ENCODE assay signal across 8 cellular contexts in the genomic region with DNA sequence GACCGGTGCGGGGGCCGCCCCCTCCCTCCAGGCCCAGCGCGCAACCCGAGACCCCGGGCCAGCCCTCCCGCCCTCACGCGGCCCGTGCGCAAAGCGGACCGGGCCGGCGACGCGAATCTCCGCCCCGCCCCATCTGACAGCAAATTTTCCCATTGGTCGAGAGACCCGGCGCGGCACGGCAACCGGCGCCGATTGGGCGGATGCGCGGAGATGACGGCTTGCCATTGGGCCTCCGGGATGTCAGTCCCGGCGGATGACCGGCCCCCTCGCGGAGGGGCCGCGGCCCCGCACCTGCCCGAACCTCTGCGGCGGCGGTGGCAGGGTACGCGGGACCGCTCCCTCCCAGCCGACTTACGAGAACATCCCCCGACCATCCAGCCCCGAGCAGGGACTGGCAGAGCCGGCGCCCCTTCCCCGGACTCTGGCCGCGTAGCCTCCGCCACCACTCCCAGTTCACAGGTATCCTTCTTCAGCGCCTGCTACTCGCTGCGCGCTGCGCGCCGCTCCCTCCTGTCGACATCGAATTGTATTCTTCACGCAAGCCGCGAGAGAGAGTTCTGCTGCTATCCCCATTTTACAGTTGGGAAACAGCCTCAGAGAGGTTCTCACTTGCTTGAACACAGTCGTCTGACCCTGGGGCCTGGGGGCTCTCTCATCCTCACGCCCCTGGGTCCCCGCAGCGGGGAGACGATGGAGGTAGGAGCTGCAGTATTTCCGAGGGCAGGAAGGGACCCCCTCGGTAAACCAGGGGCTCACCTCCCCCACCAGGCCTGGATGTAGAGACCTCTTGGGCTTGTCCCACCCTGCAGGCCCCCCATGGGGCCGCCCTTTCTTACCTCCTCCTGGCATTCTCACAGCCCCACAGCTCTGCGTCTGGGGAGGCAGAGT. TPM values are rescaled to one million over a fixed set of nuclear protein-coding genes. Genes with fewer than 3 reads are reported as not detected.
DNase-seq lines count a peak whose midpoint lies in the region; ATAC-seq and TF ChIP-seq lines count a peak whose summit lies in the region.

A gene with protein sequence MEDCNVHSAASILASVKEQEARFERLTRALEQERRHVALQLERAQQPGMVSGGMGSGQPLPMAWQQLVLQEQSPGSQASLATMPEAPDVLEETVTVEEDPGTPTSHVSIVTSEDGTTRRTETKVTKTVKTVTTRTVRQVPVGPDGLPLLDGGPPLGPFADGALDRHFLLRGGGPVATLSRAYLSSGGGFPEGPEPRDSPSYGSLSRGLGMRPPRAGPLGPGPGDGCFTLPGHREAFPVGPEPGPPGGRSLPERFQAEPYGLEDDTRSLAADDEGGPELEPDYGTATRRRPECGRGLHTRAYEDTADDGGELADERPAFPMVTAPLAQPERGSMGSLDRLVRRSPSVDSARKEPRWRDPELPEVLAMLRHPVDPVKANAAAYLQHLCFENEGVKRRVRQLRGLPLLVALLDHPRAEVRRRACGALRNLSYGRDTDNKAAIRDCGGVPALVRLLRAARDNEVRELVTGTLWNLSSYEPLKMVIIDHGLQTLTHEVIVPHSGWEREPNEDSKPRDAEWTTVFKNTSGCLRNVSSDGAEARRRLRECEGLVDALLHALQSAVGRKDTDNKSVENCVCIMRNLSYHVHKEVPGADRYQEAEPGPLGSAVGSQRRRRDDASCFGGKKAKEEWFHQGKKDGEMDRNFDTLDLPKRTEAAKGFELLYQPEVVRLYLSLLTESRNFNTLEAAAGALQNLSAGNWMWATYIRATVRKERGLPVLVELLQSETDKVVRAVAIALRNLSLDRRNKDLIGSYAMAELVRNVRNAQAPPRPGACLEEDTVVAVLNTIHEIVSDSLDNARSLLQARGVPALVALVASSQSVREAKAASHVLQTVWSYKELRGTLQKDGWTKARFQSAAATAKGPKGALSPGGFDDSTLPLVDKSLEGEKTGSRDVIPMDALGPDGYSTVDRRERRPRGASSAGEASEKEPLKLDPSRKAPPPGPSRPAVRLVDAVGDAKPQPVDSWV (minus strand): TSS at position 90 of the 888 bp plus-strand sequence. CDS start 26,029 bp downstream, outside the sequence.

- peak; percentile 19 for DNase-seq in OCI-M2 (lab: John Stamatoyannopoulos, UW; ENCODE audit: unreplicated experiment)
- peak; percentile 96 for DNase-seq in activated T-cell treated with anti-CD3 and anti-CD28 coated beads, Interleukin-2, amount 50 U/mL, for 24 hours
- peak; percentile 83 for DNase-seq in stimulated activated CD8-positive, alpha-beta memory T cell treated with anti-CD3 and anti-CD28 coated beads, Interleukin-4, amount 100 ng/mL, for 24 hours (ENCODE audit: low read depth)

- peak within 1 kb of the TSS; percentile 72 for H3K4me3 ChIP-seq in HUES48 (ENCODE audit: low read depth, low read length)
- peak within 1 kb of the TSS; percentile 62 to 75 for H3K4me3 ChIP-seq in esophagus (ENCODE audit: low read depth in 1 of 2, low read length in 2 of 2)
- peak within 1 kb of the TSS; percentile 72 to 79 for H3K4me3 ChIP-seq in mucosa of rectum (ENCODE audit: low read length in 2 of 2)

- TF ChIP-seq CTCF in C4-2B (conservative IDR thresholded peaks at IDR 0.05) = no peak

- H3K27ac Mint-ChIP-seq in activated T-cell treated with anti-CD3 and anti-CD28 coated beads, Interleukin-2, amount 50 U/mL, for 24 hours = peak within 1 kb of the TSS; percentile 68

- H3K36me3 Mint-ChIP-seq in activated T-cell treated with anti-CD3 and anti-CD28 coated beads, Interleukin-2, amount 50 U/mL, for 24 hours (ENCODE audit: low read depth) = peaks cover 8% of the 10 kb centered on the region

- H3K4me1 ChIP-seq in HUES48 (ENCODE audit: control insufficient read depth, insufficient read depth, low read length) = peaks cover 12% of the 10 kb centered on the region
- H3K4me1 ChIP-seq in esophagus (ENCODE audit: control insufficient read depth in 2 of 2, insufficient read depth in 2 of 2, low read length in 1 of 2) = peaks cover 4 to 21% of the 10 kb centered on the region in 2 donors
- H3K4me1 ChIP-seq in mucosa of rectum (ENCODE audit: control insufficient read depth in 2 of 2, insufficient read depth in 2 of 2, low read length in 2 of 2) = peaks cover 22 to 27% of the 10 kb centered on the region in 2 donors

- H3K27ac ChIP-seq in C4-2B (peak within 1 kb of the TSS; percentile 61), HUES48 (ENCODE audit: low read depth, low read length) (no peak within 1 kb of the TSS), esophagus (ENCODE audit: low read depth in 2 of 2, low read length in 1 of 2) (no peak within 1 kb of the TSS), mucosa of rectum (ENCODE audit: low read depth in 2 of 2, low read length in 2 of 2) (no peak within 1 kb of the TSS)

- peaks cover 20% of the 10 kb centered on the region for H3K27me3 Mint-ChIP-seq in activated T-cell treated with anti-CD3 and anti-CD28 coated beads, Interleukin-2, amount 50 U/mL, for 24 hours

- H3K4me1 Mint-ChIP-seq in activated T-cell treated with anti-CD3 and anti-CD28 coated beads, Interleukin-2, amount 50 U/mL, for 24 hours (ENCODE audit: low read depth) = peaks cover 19% of the 10 kb centered on the region

- no peaks in the 10 kb centered on the region for H3K9me3 Mint-ChIP-seq in activated T-cell treated with anti-CD3 and anti-CD28 coated beads, Interleukin-2, amount 50 U/mL, for 24 hours

- H3K27me3 ChIP-seq in HUES48 (ENCODE audit: control insufficient read depth, insufficient read depth, low read length) = peaks cover 56% of the 10 kb centered on the region
- no peaks in the 10 kb centered on the region for H3K27me3 ChIP-seq in esophagus (ENCODE audit: control insufficient read depth in 1 of 2, insufficient read depth in 2 of 2, low read length in 2 of 2)
- peaks cover 4 to 9% of the 10 kb centered on the region in 2 donors for H3K27me3 ChIP-seq in mucosa of rectum (ENCODE audit: control insufficient read depth in 2 of 2, insufficient read depth in 2 of 2, low read length in 2 of 2)

- 2% methylated on average over 61 to 79 of the region's 79 CpGs for WGBS in esophagus, 2 donors

- H3K9ac ChIP-seq in HUES48 (ENCODE audit: low read depth, low read length) = no peak within 1 kb of the TSS
- peak within 1 kb of the TSS; percentile 17 to 66 for H3K9ac ChIP-seq in mucosa of rectum (ENCODE audit: low read depth in 1 of 2, low read length in 2 of 2)

- H3K36me3 ChIP-seq in HUES48 (ENCODE audit: control insufficient read depth, insufficient read depth, low read length) (no peaks in the 10 kb centered on the region), esophagus (ENCODE audit: control insufficient read depth in 2 of 2, insufficient read depth in 2 of 2, low read length in 1 of 2) (no peaks in the 10 kb centered on the region), mucosa of rectum (ENCODE audit: control insufficient read depth in 2 of 2, insufficient read depth in 2 of 2, low read length in 2 of 2) (no peaks in the 10 kb centered on the region)

- ATAC-seq in GM19397 (IDR thresholded peaks at IDR 0.05; ENCODE audit: unreplicated experiment) = peak; percentile 58

- peak within 1 kb of the TSS; percentile 79 for H3K4me3 Mint-ChIP-seq in activated T-cell treated with anti-CD3 and anti-CD28 coated beads, Interleukin-2, amount 50 U/mL, for 24 hours

- H3K9me3 ChIP-seq in HUES48 (ENCODE audit: control insufficient read depth, insufficient read depth, low read length) (no peaks in the 10 kb centered on the region), esophagus (ENCODE audit: control insufficient read depth in 2 of 2, insufficient read depth in 1 of 2, low read depth in 1 of 2, low read length in 1 of 2) (no peaks in the 10 kb centered on the region), mucosa of rectum (ENCODE audit: control insufficient read depth in 2 of 2, low read length in 2 of 2) (no peaks in the 10 kb centered on the region)

RNA-seq across cellular contexts. Expression of the gene that starts here (rescaled TPM):
- 1 to 10 TPM; 3.4 to 5.5 TPM for polyA plus RNA-seq in esophagus

Comparison
In these comparisons a context has a peak if more than half of its experiments do, and no peak if none do; other contexts are left out.
1. DNase-seq: peak in every context shown above with its lines; median percentile 96 in activated T-cell treated with anti-CD3 and anti-CD28 coated beads, Interleukin-2, amount 50 U/mL, for 24 hours; 83 in stimulated activated CD8-positive, alpha-beta memory T cell treated with anti-CD3 and anti-CD28 coated beads, Interleukin-4, amount 100 ng/mL, for 24 hours; 19 in OCI-M2.